In the genomic region with DNA sequence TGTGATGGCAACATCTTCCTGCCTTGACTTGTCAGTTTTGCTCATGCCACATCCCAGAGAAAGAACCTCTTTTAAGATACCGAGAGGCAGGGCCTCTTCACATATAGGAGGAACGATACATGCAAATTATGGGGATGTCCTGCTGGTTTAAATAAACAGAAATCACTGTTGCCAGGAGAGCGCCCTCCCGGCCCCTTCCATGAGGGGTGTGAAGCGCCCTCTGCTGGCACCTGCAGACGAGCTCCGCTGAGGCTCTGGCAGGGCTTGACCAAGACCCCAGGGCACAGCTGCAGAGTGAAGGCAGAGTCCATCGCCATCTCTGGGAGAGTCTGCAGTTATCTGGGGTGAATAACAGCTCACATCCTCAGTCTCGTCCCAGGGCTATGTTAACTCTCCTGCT, we compare ENCODE assay signal across 7 cellular contexts.
DNase-seq lines count a peak whose midpoint lies in the region; ATAC-seq, FAIRE-seq and TF ChIP-seq lines count a peak whose summit lies in the region.
"Not testable (repeated sequence)": the region's sequence is repeated elsewhere in the genome, so short reads cannot be mapped to it uniquely, and the experiment has no call there.

No MANE protein-coding gene starts in this region.

- H3K9me1 ChIP-seq in endothelial cell of umbilical vein (replicated peaks; ENCODE audit: control insufficient read depth, extremely low read depth, insufficient read depth, low read length), result not testable (repeated sequence)

- not testable (repeated sequence) for H2AFZ ChIP-seq in endothelial cell of umbilical vein (ENCODE audit: low read depth, low read length)

- H3K27ac ChIP-seq in Panc1 (ENCODE audit: low read length); endothelial cell of umbilical vein (ENCODE audit: insufficient read depth, low read depth, low read length): not testable (repeated sequence)

- ATAC-seq in GM18867 (IDR thresholded peaks at IDR 0.05; ENCODE audit: unreplicated experiment), result peak; percentile 61
- peak; percentile 64 for ATAC-seq in GM21529 (IDR thresholded peaks at IDR 0.05; ENCODE audit: unreplicated experiment)
- ATAC-seq in HG02798 (IDR thresholded peaks at IDR 0.05; ENCODE audit: poor library complexity, unreplicated experiment), result peak; percentile 81
- ATAC-seq in HG03442 (IDR thresholded peaks at IDR 0.05; ENCODE audit: unreplicated experiment), result peak; percentile 84
- peak; percentile 60; the same call in 1 of the 2 replicates for ATAC-seq in Panc1
- ATAC-seq in mucosa of descending colon, result peak; percentile 54

- in situ Hi-C loops in Panc1 (cut with HindIII; ENCODE audit: low pct_unique_long_range_greater_than_20kb, low sequenced_read_pairs), result not testable (repeated sequence)

- CTCF ChIA-PET in Panc1 (lab: Charles Lee), result not testable (repeated sequence)
- CTCF ChIA-PET in endothelial cell of umbilical vein (lab: Charles Lee), result interaction anchor here (1.0 kb wide), 1 partner anchor 285 kb away, joined by 3 read pairs; no protein-coding TSS in a partner anchor

- not testable (repeated sequence) for BruUV-seq in Panc1 (replicated peaks; lab: Mats Ljungman, UMichigan); endothelial cell of umbilical vein (replicated peaks; lab: Mats Ljungman, UMichigan)

- H3K36me3 ChIP-seq in Panc1 (ENCODE audit: control insufficient read depth, insufficient read depth, low read length); endothelial cell of umbilical vein (ENCODE audit: control insufficient read depth in 2 of 2, extremely low read depth in 1 of 2, insufficient read depth in 2 of 2, low read length in 2 of 2); mucosa of descending colon (ENCODE audit: low read depth): not testable (repeated sequence)

- not testable (repeated sequence) for H3K4me3 ChIP-seq in Panc1 (ENCODE audit: low read depth in 2 of 2, low read length in 2 of 2); endothelial cell of umbilical vein (replicated peaks in 1 of 3; ENCODE audit: insufficient read depth in 1 of 3, low read depth in 1 of 3, low read length in 3 of 3); mucosa of descending colon

- not testable (repeated sequence) for H3K27me3 ChIP-seq in Panc1 (ENCODE audit: control insufficient read depth, insufficient read depth, low read length); endothelial cell of umbilical vein (ENCODE audit: control insufficient read depth in 2 of 2, insufficient read depth in 2 of 2, low read length in 2 of 2)

- not testable (repeated sequence) for H3K79me2 ChIP-seq in endothelial cell of umbilical vein (ENCODE audit: control insufficient read depth, insufficient read depth, low read length)

- peak; percentile 23 for TF ChIP-seq CTCF in Panc1 (IDR thresholded peaks at IDR 0.05)
- not testable (repeated sequence) for TF ChIP-seq CTCF in endothelial cell of umbilical vein (IDR thresholded peaks at IDR 0.05; ENCODE audit: extremely low read depth in 1 of 2, insufficient read depth in 1 of 2, low read depth in 1 of 2, low read length in 2 of 2); mucosa of descending colon (IDR thresholded peaks at IDR 0.05)

- peak; percentile 77 for FAIRE-seq in endothelial cell of umbilical vein (lab: Jason Lieb, UNC)

- TF ChIP-seq POLR2A in endothelial cell of umbilical vein (IDR thresholded peaks at IDR 0.05; ENCODE audit: low read depth, low read length), result not testable (repeated sequence)

- H3K4me1 ChIP-seq in Panc1 (ENCODE audit: control insufficient read depth, insufficient read depth, low read length); endothelial cell of umbilical vein (ENCODE audit: control insufficient read depth, extremely low read depth, insufficient read depth, low read length); mucosa of descending colon (ENCODE audit: low read depth): not testable (repeated sequence)

- not testable (repeated sequence) for DNase-seq in Panc1 (ENCODE audit: low read depth, low spot score); endothelial cell of umbilical vein (ENCODE audit: low read depth, low spot score); mucosa of descending colon

- intact Hi-C loops in Panc1 (cut with micrococcal nuclease; ENCODE audit: unreplicated experiment); endothelial cell of umbilical vein (cut with micrococcal nuclease); mucosa of descending colon (cut with DNase I, micrococcal nuclease): not testable (repeated sequence)

- not testable (repeated sequence) for H4K20me1 ChIP-seq in endothelial cell of umbilical vein (replicated peaks; ENCODE audit: control insufficient read depth, extremely low read depth, insufficient read depth, low read length)

- not testable (repeated sequence) for H3K4me2 ChIP-seq in endothelial cell of umbilical vein (ENCODE audit: insufficient read depth, low read length)

- dilution Hi-C loops in endothelial cell of umbilical vein (cut with MboI; ENCODE audit: extremely low pct_ligation_motif_present, low sequenced_read_pairs), result not testable (repeated sequence)

- not testable (repeated sequence) for H3K9me3 ChIP-seq in Panc1 (ENCODE audit: control insufficient read depth, insufficient read depth, low read depth, low read length); endothelial cell of umbilical vein (replicated peaks; ENCODE audit: control insufficient read depth, insufficient read depth, low read length); mucosa of descending colon

- POLR2A ChIA-PET in Panc1 (lab: Charles Lee); endothelial cell of umbilical vein (lab: Charles Lee): not testable (repeated sequence)

- H3K9ac ChIP-seq in endothelial cell of umbilical vein (replicated peaks; ENCODE audit: extremely low read depth, insufficient read depth, low read length), result not testable (repeated sequence)
